ENCODE assay signal across 8 cellular contexts in the genomic region with DNA sequence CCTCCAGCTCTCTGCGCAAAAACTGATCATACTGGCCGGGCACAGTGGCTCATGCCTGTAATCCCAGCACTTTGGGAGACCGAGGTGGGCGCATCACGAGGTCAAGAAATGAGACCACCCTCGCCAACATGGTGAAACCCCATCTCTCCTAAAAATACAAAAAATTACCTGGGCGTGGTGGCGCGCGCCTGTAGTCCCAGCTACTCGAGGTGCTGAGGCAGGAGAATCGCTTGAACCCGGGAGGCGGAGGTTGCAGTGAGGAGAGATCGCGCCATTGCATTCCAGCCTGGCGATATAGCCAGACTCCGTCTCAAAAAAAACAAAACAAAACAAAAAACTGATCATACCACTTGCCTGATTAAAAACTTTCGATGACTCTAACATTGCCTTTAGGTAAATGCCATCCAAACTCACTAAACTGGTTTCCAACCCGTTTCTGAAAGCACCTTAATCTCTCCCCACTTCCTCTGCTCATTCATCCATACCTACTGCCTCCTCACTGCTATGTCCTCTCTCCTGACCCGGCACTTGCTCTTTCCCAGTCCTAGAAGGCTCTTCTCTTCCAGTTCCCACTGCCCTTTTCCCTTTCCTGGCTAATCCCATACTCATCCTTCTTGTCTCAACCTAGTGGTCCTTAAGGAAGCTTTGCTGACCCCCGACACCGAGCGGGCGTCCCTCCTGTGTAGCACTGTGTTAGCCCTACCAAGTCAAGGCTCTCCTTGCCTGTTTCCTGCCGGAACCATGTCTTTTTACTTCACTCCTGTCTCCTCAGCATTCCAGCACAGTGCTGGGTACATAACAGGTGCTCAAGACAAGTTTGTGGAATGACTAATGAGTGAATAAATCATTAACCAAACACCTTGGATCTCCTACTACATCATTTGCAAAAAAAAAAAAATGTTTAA. TPM values are rescaled to one million over a fixed set of nuclear protein-coding genes. Genes with fewer than 3 reads are reported as not detected.
DNase-seq lines count a peak whose midpoint lies in the region; ATAC-seq and TF ChIP-seq lines count a peak whose summit lies in the region.

No MANE protein-coding gene starts in this region.

- H3K4me1 ChIP-seq in thymus (ENCODE audit: control insufficient read depth, insufficient read depth, low read length): peaks cover 6% of the 10 kb centered on the region

- H3K36me3 ChIP-seq in thymus (ENCODE audit: control insufficient read depth, insufficient read depth): no peaks in the 10 kb centered on the region

- no peak for TF ChIP-seq CTCF in WI38 (IDR thresholded peaks at IDR 0.05; ENCODE audit: low read depth, low read length)

- WGBS in thymus: 95% methylated on average over 26 of the region's 26 CpGs

- no peaks in the 10 kb centered on the region for H3K9me3 ChIP-seq in thymus (ENCODE audit: control insufficient read depth)

- H3K27ac ChIP-seq in thymus (ENCODE audit: low read depth): no peak overlapping the region

- H3K4me3 ChIP-seq in WI38 (ENCODE audit: low read depth, low read length): peak overlapping the region; percentile 83
- peak overlapping the region; percentile 72 for H3K4me3 ChIP-seq in thymus (ENCODE audit: low read length)

- H3K27me3 ChIP-seq in thymus (ENCODE audit: control insufficient read depth, insufficient read depth): no peaks in the 10 kb centered on the region

- peak; percentile 23 for DNase-seq in Ammon's horn (ENCODE audit: low spot score)
- peak; percentile 66 for DNase-seq in islet precursor cell
- no peak for DNase-seq in GM19238 (ENCODE audit: insufficient read length, low spot score)
- no peak for DNase-seq in NCI-H446 (lab: John Stamatoyannopoulos, UW)

- ATAC-seq in GM19328 (IDR thresholded peaks at IDR 0.05; ENCODE audit: unreplicated experiment): peak; percentile 15
- ATAC-seq in HG03196 (IDR thresholded peaks at IDR 0.05; ENCODE audit: unreplicated experiment): peak; percentile 29

RNA-seq across cellular contexts. Expression of gene MIOS, which starts 0.7 kb away (rescaled TPM):
- polyA plus RNA-seq in thymus: 26.7 TPM

RNA-seq across cellular contexts. Expression of gene COL28A1, which starts 30.3 kb away (rescaled TPM):
- 0.71 TPM for polyA plus RNA-seq in thymus

Comparison
In these comparisons a context has a peak if more than half of its experiments do, and no peak if none do; other contexts are left out.
1. DNase-seq: peak in Ammon's horn (single experiment) and islet precursor cell (single experiment); none in GM19238 (single experiment) and NCI-H446 (0 of 2).